ENCODE assay signal across 28 cellular contexts in genomic region chr6:90364291-90364690, GRCh38.
"Had no signal": no experiment of that assay in that cellular context is flagged by ENCODE, and none has a peak within 500 bp of the region (broad histone marks: within the 10 kb centered on the region; RNA-seq: fewer than 3 reads in every experiment).

No MANE protein-coding gene starts in this region.

- H3K27ac Mint-ChIP-seq: activated CD4-positive, alpha-beta T cell treated with anti-CD3 and anti-CD28 coated beads for 36 hours; activated naive CD8-positive, alpha-beta T cell; stimulated activated naive CD8-positive, alpha-beta T cell treated with anti-CD3 and anti-CD28 coated beads, Interleukin-15, amount 100 ng/mL, for 72 hours; T-helper 2 cell treated with Interferon-gamma antibody and Interleukin-4, amounts not matched to agents 5 μg/mL and 100 μg/mL, for 36 hours; type B pancreatic cell had no signal

- H3K27me3 ChIP-seq: cardiac muscle cell, colonic mucosa, esophagus squamous epithelium, heart right ventricle, left lung, uterus had no signal

- H3K27me3 Mint-ChIP-seq: activated CD4-positive, alpha-beta T cell treated with anti-CD3 and anti-CD28 coated beads for 36 hours; activated naive CD8-positive, alpha-beta T cell; stimulated activated naive CD8-positive, alpha-beta T cell treated with anti-CD3 and anti-CD28 coated beads, Interleukin-15, amount 100 ng/mL, for 72 hours had no signal

- H3K4me1 ChIP-seq: colonic mucosa, uterus had no signal

- H3K36me3 Mint-ChIP-seq: activated naive CD8-positive, alpha-beta T cell; type B pancreatic cell had no signal

- H3K9me3 ChIP-seq: colonic mucosa, esophagus squamous epithelium, left lung, uterus had no signal

- H3K4me3 Mint-ChIP-seq: activated CD4-positive, alpha-beta T cell treated with anti-CD3 and anti-CD28 coated beads for 36 hours; activated naive CD8-positive, alpha-beta T cell; stimulated activated naive CD8-positive, alpha-beta T cell treated with anti-CD3 and anti-CD28 coated beads, Interleukin-15, amount 100 ng/mL, for 72 hours; T-helper 2 cell treated with Interferon-gamma antibody and Interleukin-4, amounts not matched to agents 5 μg/mL and 100 μg/mL, for 36 hours; type B pancreatic cell had no signal

- H3K27ac ChIP-seq: cardiac muscle cell, colonic mucosa, epithelial cell of prostate, esophagus squamous epithelium, heart right ventricle, left lung, uterus had no signal

- DNase-seq: activated CD4-positive, alpha-beta T cell treated with anti-CD3 and anti-CD28 coated beads for 36 hours; activated CD4-positive, alpha-beta T cell treated with anti-CD3 and anti-CD28 coated beads, Interleukin-2, amount 50 U/mL, for 48 hours; activated CD4-positive, CD25-positive, alpha-beta regulatory T cell; activated CD8-positive, alpha-beta memory T cell treated with anti-CD3 and anti-CD28 coated beads for 24 hours; activated effector memory CD4-positive, alpha-beta T cell treated with Interleukin-2 at 50 U/mL for 16 hours; activated naive CD4-positive, alpha-beta T cell treated with Interleukin-2 at 50 U/mL for 16 hours; anterior cingulate cortex; cerebellar nuclear complex; colonic mucosa; effector CD8-positive, alpha-beta T cell; esophagus squamous epithelium; foreskin melanocyte; heart right ventricle; kidney glomerular epithelial cell; left lung; stimulated activated CD4-positive, alpha-beta T cell treated with anti-CD3 and anti-CD28 coated beads, Interleukin-12 subunit alpha, Interleukin-12 subunit beta, amount 100 ng/mL, for 4 hours; stimulated activated CD4-positive, alpha-beta T cell treated with anti-CD3 and anti-CD28 coated beads, Interleukin-4, amount 100 ng/mL, for 1 hour; stimulated activated naive CD8-positive, alpha-beta T cell treated with anti-CD3 and anti-CD28 coated beads, Interleukin-15, amount 100 ng/mL, for 72 hours; substantia nigra; uterus had no signal

- H3K36me3 ChIP-seq: cardiac muscle cell, colonic mucosa, esophagus squamous epithelium, heart right ventricle, left lung, uterus had no signal

- H3K9me3 Mint-ChIP-seq: stimulated activated naive CD8-positive, alpha-beta T cell treated with anti-CD3 and anti-CD28 coated beads, Interleukin-15, amount 100 ng/mL, for 72 hours had no signal

- ATAC-seq: activated CD4-positive, alpha-beta T cell treated with anti-CD3 and anti-CD28 coated beads for 36 hours; heart right ventricle; left lung; sciatic nerve; stimulated activated naive CD8-positive, alpha-beta T cell treated with anti-CD3 and anti-CD28 coated beads, Interleukin-15, amount 100 ng/mL, for 72 hours had no signal

- H3K4me3 ChIP-seq: cardiac muscle cell, colonic mucosa, esophagus squamous epithelium, heart right ventricle, left lung, lung, skin epidermis, uterus had no signal
